Comparison of ENCODE assay signal across 15 cellular contexts in genomic region chr11:122093731-122094130, GRCh38. TPM values are rescaled to one million over a fixed set of nuclear protein-coding genes. Genes with fewer than 3 reads are reported as not detected.
DNase-seq lines count a peak whose midpoint lies in the region.
"Had no signal": no experiment of that assay in that cellular context is flagged by ENCODE, and none has a peak within 500 bp of the region (broad histone marks: within the 10 kb centered on the region; RNA-seq: fewer than 3 reads in every experiment).

No MANE protein-coding gene starts in this region.

- H3K4me2 ChIP-seq in skeletal muscle satellite cell (ENCODE audit: low read length), result peak overlapping the region; percentile 78

- H3K9ac ChIP-seq in skeletal muscle satellite cell (ENCODE audit: low read depth, low read length), result no peak overlapping the region

- H3K4me3 ChIP-seq in skeletal muscle satellite cell (ENCODE audit: low read length), result peak overlapping the region; percentile 29

- H3K9me3 ChIP-seq in skeletal muscle satellite cell (replicated peaks; ENCODE audit: low read length), result no peaks in the 10 kb centered on the region

- H3K4me1 ChIP-seq in skeletal muscle satellite cell (ENCODE audit: control insufficient read depth, insufficient read depth, low read length), result peaks cover 72% of the 10 kb centered on the region

- peak; percentile 76 for DNase-seq in HCEC 1CT
- peak; percentile 68 for DNase-seq in astrocyte of the hippocampus (ENCODE audit: low read depth, low spot score)
- peak; percentile 86 for DNase-seq in fibroblast of peridontal ligament (ENCODE audit: extremely low read depth)
- DNase-seq in HuH-7.5 (ENCODE audit: low spot score), result no peak
- no peak for DNase-seq in mucosa of gallbladder (ENCODE audit: low spot score)
- no peak for DNase-seq in stimulated activated CD4-positive, alpha-beta T cell treated with anti-CD3 and anti-CD28 coated beads, Interleukin-15, amount 100 ng/mL, for 24 hours
- DNase-seq in NCI-H1694 treated with DMSO at 0.1 percent for 48 hours (lab: John Stamatoyannopoulos, UW), result no peak
- DNase-seq: activated gamma-delta T cell treated with Interleukin-2 at 50 U/mL for 16 hours; KG1; NCI-H1417 treated with DMSO at 0.1 percent for 48 hours; NCI-H510A treated with DMSO at 0.1 percent for 48 hours; stimulated activated naive CD4-positive, alpha-beta T cell treated with Interleukin-2 at 50 U/mL for 16 hours; SW 1271 had no signal

- H3K36me3 ChIP-seq in skeletal muscle satellite cell (ENCODE audit: insufficient read depth, low read length), result peaks cover 93% of the 10 kb centered on the region

- H3K27me3 ChIP-seq in skeletal muscle satellite cell (ENCODE audit: control insufficient read depth, insufficient read depth, low read length), result no peaks in the 10 kb centered on the region

RNA-seq across cellular contexts. Expression of gene BLID, which starts 22.3 kb away (rescaled TPM):
- total RNA-seq in skeletal muscle satellite cell (2012; rRNA removed), result 19.2 and 31.2 TPM in 2 replicates
- total RNA-seq in mucosa of gallbladder, result 0.75 TPM
- total RNA-seq: natural killer cell treated with Interleukin-12 subunit alpha and Interleukin-12 subunit beta and Interleukin-15 and Interleukin-18, amount 100 ng/mL, for 72 hours had no signal

Comparison
In these comparisons a context has a peak if more than half of its experiments do, and no peak if none do; other contexts are left out.
1. DNase-seq: peak in HCEC 1CT (single experiment), astrocyte of the hippocampus (single experiment) and fibroblast of peridontal ligament (single experiment); none in HuH-7.5 (single experiment), mucosa of gallbladder (single experiment), stimulated activated CD4-positive, alpha-beta T cell treated with anti-CD3 and anti-CD28 coated beads, Interleukin-15, amount 100 ng/mL, for 24 hours (single experiment) and NCI-H1694 treated with DMSO at 0.1 percent for 48 hours (single experiment).